Comparison of ENCODE assay signal across 8 cellular contexts in the genomic region with DNA sequence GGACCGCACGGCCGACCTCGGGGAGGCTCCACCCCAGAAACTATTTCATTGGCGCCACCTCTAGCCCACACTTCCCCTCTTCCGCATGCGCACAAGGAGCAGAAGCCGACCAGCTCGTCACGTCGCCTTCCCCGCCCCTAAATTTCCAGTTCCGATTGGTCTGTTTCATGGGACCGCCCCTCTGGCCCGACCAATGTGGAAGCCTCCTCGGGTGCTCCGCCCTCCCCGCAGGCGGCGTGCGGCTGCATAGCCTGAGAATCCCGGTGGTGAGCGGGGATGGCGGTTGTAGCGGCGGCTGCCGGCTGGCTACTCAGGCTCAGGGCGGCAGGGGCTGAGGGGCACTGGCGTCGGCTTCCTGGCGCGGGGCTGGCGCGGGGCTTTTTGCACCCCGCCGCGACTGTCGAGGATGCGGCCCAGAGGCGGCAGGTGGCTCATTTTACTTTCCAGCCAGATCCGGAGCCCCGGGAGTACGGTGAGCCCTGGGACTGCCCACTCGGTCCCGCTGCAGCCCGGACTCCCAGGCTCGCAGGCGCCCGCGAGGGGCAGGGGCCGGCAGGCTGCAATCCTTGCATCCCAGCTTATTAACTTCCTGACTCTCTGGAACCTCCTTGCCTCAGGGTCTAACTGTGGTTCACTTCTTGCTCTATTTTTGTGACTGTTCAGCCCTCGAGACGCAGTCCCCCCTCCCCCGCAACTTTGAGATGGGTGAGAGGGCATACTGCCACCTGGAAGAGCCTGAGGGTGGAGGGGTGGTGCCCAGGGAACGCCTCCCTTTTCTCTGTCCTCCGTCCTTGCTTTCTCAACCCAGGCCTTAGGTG. TPM values are rescaled to one million over a fixed set of nuclear protein-coding genes. Genes with fewer than 3 reads are reported as not detected.
DNase-seq lines count a peak whose midpoint lies in the region; ATAC-seq and TF ChIP-seq lines count a peak whose summit lies in the region.

A gene (plus strand): TSS at position 254 of the 818 bp plus-strand sequence. CDS start 23 bp downstream, at position 277.

- H3K4me1 ChIP-seq in BE2C (no peaks in the 10 kb centered on the region), colonic mucosa (peaks cover 3% of the 10 kb centered on the region)

- peak within 1 kb of the TSS; percentile 95 for H3K4me3 ChIP-seq in BE2C (ENCODE audit: low read depth, low read length)
- H3K4me3 ChIP-seq in colonic mucosa, result peak within 1 kb of the TSS; percentile 93

- ATAC-seq in HG03460 (IDR thresholded peaks at IDR 0.05; ENCODE audit: unreplicated experiment), result peak; percentile 99

- DNase-seq in BE2C (peak; percentile 99), GM19240 (ENCODE audit: insufficient read length, low spot score) (peak; percentile 94), NCI-H526 (lab: John Stamatoyannopoulos, UW) (peak; percentile 98 to 99), colonic mucosa (peak; percentile 99), kidney tubule cell (ENCODE audit: low spot score) (peak; percentile 99)
- peak; percentile 98 for DNase-seq in activated CD4-positive, alpha-beta T cell treated with anti-CD3 and anti-CD28 coated beads for 48 hours
- peak; percentile 93 to 96 (median 94) for DNase-seq in stimulated activated CD4-positive, alpha-beta T cell treated with anti-CD3 and anti-CD28 coated beads, Interleukin-1b, Interleukin-23, amount 100 ng/mL, for 24 hours (ENCODE audit: low read depth in 4 of 4, low spot score in 1 of 4)

- H3K9me3 ChIP-seq in BE2C, result no peaks in the 10 kb centered on the region
- H3K9me3 ChIP-seq in colonic mucosa, result no peaks in the 10 kb centered on the region

- H3K27ac ChIP-seq in colonic mucosa, result peak within 1 kb of the TSS; percentile 85

- peak within 1 kb of the TSS; percentile 66 to 77 for H3K9ac ChIP-seq in colonic mucosa (ENCODE audit: low read depth in 2 of 2, low read length in 2 of 2)

- H3K27me3 ChIP-seq in BE2C (no peaks in the 10 kb centered on the region), colonic mucosa (no peaks in the 10 kb centered on the region)

- no peaks in the 10 kb centered on the region for H3K36me3 ChIP-seq in BE2C
- H3K36me3 ChIP-seq in colonic mucosa, result no peaks in the 10 kb centered on the region

- intact Hi-C loops in colonic mucosa (cut with DNase I), result no loop called here

- TF ChIP-seq CTCF in BE2C (IDR thresholded peaks at IDR 0.05; ENCODE audit: low read depth, low read length) (no peak), colonic mucosa (IDR thresholded peaks at IDR 0.05) (no peak)

RNA-seq across cellular contexts. Expression of the gene that starts here (rescaled TPM):
- polyA plus RNA-seq in BE2C (2012; ENCODE audit: insufficient read depth, insufficient read length, low read depth), result 5.0 TPM
- total RNA-seq in colonic mucosa, result 10 to 100 TPM; 27.4 to 47.1 TPM

Comparison
In these comparisons a context has a peak if more than half of its experiments do, and no peak if none do; other contexts are left out.
1. Peak in every context shown above with its lines: DNase-seq, ATAC-seq, H3K4me3 ChIP-seq and H3K27ac ChIP-seq.